ENCODE assay signal across 7 cellular contexts in genomic region chr17:1179112-1179634, GRCh38. TPM values are rescaled to one million over a fixed set of nuclear protein-coding genes. Genes with fewer than 3 reads are reported as not detected.
DNase-seq lines count a peak whose midpoint lies in the region; ATAC-seq and TF ChIP-seq lines count a peak whose summit lies in the region.

No MANE protein-coding gene starts in this region.

- H3K4me3 ChIP-seq in IMR-90 (ENCODE audit: insufficient read depth, low read depth, low read length) (peak overlapping the region; percentile 99), iPS-11a (ENCODE audit: low read depth, low read length) (peak overlapping the region; percentile 69)

- H3K27ac Mint-ChIP-seq in activated naive CD8-positive, alpha-beta T cell treated with anti-CD3 and anti-CD28 coated beads for 36 hours, result no peak overlapping the region

- H3K4me1 ChIP-seq in IMR-90 (ENCODE audit: control insufficient read depth, insufficient read depth, low read length), result peaks cover 17% of the 10 kb centered on the region

- H4K5ac ChIP-seq in IMR-90 (ENCODE audit: low read depth, low read length), result no peak overlapping the region

- H3K36me3 Mint-ChIP-seq in activated naive CD8-positive, alpha-beta T cell treated with anti-CD3 and anti-CD28 coated beads for 36 hours, result no peaks in the 10 kb centered on the region

- POLR2A ChIA-PET in IMR-90 (lab: Charles Lee; ENCODE audit: unreplicated experiment), result no interaction called here

- no peak overlapping the region for H2AK5ac ChIP-seq in IMR-90 (ENCODE audit: low read depth, low read length)

- H3K9ac ChIP-seq in IMR-90 (ENCODE audit: low read depth, low read length), result peak overlapping the region; percentile 95

- no peak overlapping the region for H3K4ac ChIP-seq in IMR-90 (ENCODE audit: low read depth, low read length)

- intact Hi-C loops in IMR-90 (cut with micrococcal nuclease), result no loop called here

- H4K20me1 ChIP-seq in IMR-90 (ENCODE audit: insufficient read depth, low read length), result peaks cover 31% of the 10 kb centered on the region

- in situ Hi-C loops in IMR-90 (cut with MboI; ENCODE audit: low sequenced_read_pairs), result loop anchor here (10.0 kb wide), 1 partner anchor 54 kb away; no protein-coding TSS in a partner anchor

- peak overlapping the region; percentile 92 for H2AFZ ChIP-seq in IMR-90 (replicated peaks; ENCODE audit: low read length, poor library complexity)

- no peak overlapping the region for H2BK15ac ChIP-seq in IMR-90 (ENCODE audit: low read depth, low read length)

- DNase-seq in IMR-90 (no peak), A172 (ENCODE audit: low spot score) (no peak), HK-2 (ENCODE audit: unreplicated experiment) (no peak), NCI-H774 (lab: John Stamatoyannopoulos, UW) (no peak)
- DNase-seq in activated naive CD8-positive, alpha-beta T cell treated with anti-CD3 and anti-CD28 coated beads for 36 hours, result no peak
- peak; percentile 19 for DNase-seq in stimulated activated naive CD4-positive, alpha-beta T cell treated with Interleukin-2 at 50 U/mL for 16 hours (lab: John Stamatoyannopoulos, UW)

- H2BK20ac ChIP-seq in IMR-90 (ENCODE audit: low read depth, low read length), result no peak overlapping the region

- no peak overlapping the region for H3K23ac ChIP-seq in IMR-90 (ENCODE audit: low read depth, low read length)

- H2BK120ac ChIP-seq in IMR-90 (ENCODE audit: low read depth, low read length), result no peak overlapping the region

- CTCF ChIA-PET in IMR-90 (lab: Yijun Ruan, JAX), result no interaction called here

- H3K9me3 ChIP-seq in IMR-90 (ENCODE audit: control insufficient read depth, insufficient read depth, low read length), result no peaks in the 10 kb centered on the region

- peak overlapping the region; percentile 94 for H2AK9ac ChIP-seq in IMR-90 (replicated peaks; ENCODE audit: low read depth, low read length, poor library complexity)

- peak overlapping the region; percentile 87 for H3K4me2 ChIP-seq in IMR-90 (ENCODE audit: low read depth, low read length)

- H3K9me3 Mint-ChIP-seq in activated naive CD8-positive, alpha-beta T cell treated with anti-CD3 and anti-CD28 coated beads for 36 hours, result no peaks in the 10 kb centered on the region

- no peak overlapping the region for H4K8ac ChIP-seq in IMR-90 (ENCODE audit: low read depth in 2 of 2, low read length in 2 of 2)

- peak overlapping the region; percentile 73; the same call in 1 of the 2 replicates for H3K27ac ChIP-seq in IMR-90 (ENCODE audit: insufficient read depth, low read length)

- peaks cover 7% of the 10 kb centered on the region for H3K4me1 Mint-ChIP-seq in activated naive CD8-positive, alpha-beta T cell treated with anti-CD3 and anti-CD28 coated beads for 36 hours

- H3K27me3 Mint-ChIP-seq in activated naive CD8-positive, alpha-beta T cell treated with anti-CD3 and anti-CD28 coated beads for 36 hours, result peaks cover 7% of the 10 kb centered on the region

- no peaks in the 10 kb centered on the region for H3K27me3 ChIP-seq in IMR-90 (ENCODE audit: control insufficient read depth, insufficient read depth, low read length)

- dilution Hi-C loops in IMR-90 (cut with HindIII; ENCODE audit: low sequenced_read_pairs, unreplicated experiment), result no loop called here

- peaks cover 11% of the 10 kb centered on the region for H3K9me1 ChIP-seq in IMR-90 (ENCODE audit: insufficient read depth, low read length)

- peak overlapping the region; percentile 79 for H3K4me3 Mint-ChIP-seq in activated naive CD8-positive, alpha-beta T cell treated with anti-CD3 and anti-CD28 coated beads for 36 hours

- BruUV-seq in IMR-90 (replicated peaks; lab: Mats Ljungman, UMichigan), result no TSS peak

- no peak for TF ChIP-seq RAD21 in IMR-90 (IDR thresholded peaks at IDR 0.05; ENCODE audit: low read length)

- H3K14ac ChIP-seq in IMR-90 (replicated peaks; ENCODE audit: low read depth, low read length), result no peak overlapping the region

- TF ChIP-seq CTCF in IMR-90 (conservative IDR thresholded peaks at IDR 0.05; ENCODE audit: low read depth, low read length), result no peak

- TF ChIP-seq POLR2A in IMR-90 (IDR thresholded peaks at IDR 0.05; ENCODE audit: low read depth, low read length), result no peak

- whole genome bisulfite sequencing in IMR-90 (ENCODE audit: extremely low coverage in 2 of 2, insufficient read length in 1 of 2), 2 experiments, result 2% methylated on average over 24 of the region's 47 CpGs; no CpG with 5 or more reads in 1 of the 2 experiments

- H3K36me3 ChIP-seq in IMR-90 (ENCODE audit: control insufficient read depth, insufficient read depth, low read length), result peaks cover 5% of the 10 kb centered on the region; the same call in 1 of the 2 replicates

- no peak overlapping the region for H2BK5ac ChIP-seq in IMR-90 (ENCODE audit: low read depth, low read length, poor library complexity, severe bottlenecking)

- H4K91ac ChIP-seq in IMR-90 (ENCODE audit: insufficient read depth, low read depth, low read length), result no peak overlapping the region; the same call in 1 of the 2 replicates

- H3K56ac ChIP-seq in IMR-90 (ENCODE audit: extremely low read depth, insufficient read depth, low read length), result no peak overlapping the region

- H3K79me1 ChIP-seq in IMR-90 (ENCODE audit: low read depth in 1 of 2, low read length in 2 of 2), result peaks cover 9 to 29% of the 10 kb centered on the region in 2 experiments

- H3K18ac ChIP-seq in IMR-90 (ENCODE audit: low read depth, low read length), result no peak overlapping the region; the same call in 1 of the 2 replicates

- ATAC-seq in IMR-90 (ENCODE audit: low read depth), result peak; percentile 33

TF ChIP-seq in IMR-90, 13 proteins besides CTCF, POLR2A, EP300 and RAD21:
- TF ChIP-seq MAZ (IDR thresholded peaks at IDR 0.05; ENCODE audit: borderline replicate concordance, low read depth, low read length) (peak; percentile 36; the same call in 1 of the 2 replicates), MXI1 (IDR thresholded peaks at IDR 0.05; ENCODE audit: borderline replicate concordance, low read depth, low read length) (no peak), ELK1 (IDR thresholded peaks at IDR 0.05; ENCODE audit: borderline replicate concordance, low read depth, low read length) (no peak)

RNA-seq across cellular contexts. Expression of gene ABR, which starts 0.6 kb away (rescaled TPM):
- total RNA-seq in IMR-90 (2012; rRNA removed), result 24.7 and 28.3 TPM in 2 replicates
- 79.7 and 111 TPM in 2 replicates for polyA plus RNA-seq in IMR-90 (2012; rRNA removed)
- 97.0 and 129 TPM in 2 replicates for polyA plus RNA-seq in IMR-90 (2012; cell fraction: cytosol; rRNA removed)
- polyA plus RNA-seq in IMR-90 (2012; cell fraction: nucleus; rRNA removed; ENCODE audit: low replicate concordance), result 96.8 and 177 TPM in 2 replicates
- total RNA-seq in activated naive CD8-positive, alpha-beta T cell treated with anti-CD3 and anti-CD28 coated beads for 36 hours, result 10 to 100 TPM; 31.6 to 35.1 TPM
- total RNA-seq in A172 (2014; rRNA removed; shearing (Covaris generic)), result 44.7 and 66.9 TPM in 2 replicates
